ENCODE assay signal across 9 cellular contexts in genomic region chr1:182147136-182147815, GRCh38.
DNase-seq lines count a peak whose midpoint lies in the region; ATAC-seq and TF ChIP-seq lines count a peak whose summit lies in the region.
"Had no signal": no experiment of that assay in that cellular context is flagged by ENCODE, and none has a peak within 500 bp of the region (broad histone marks: within the 10 kb centered on the region; RNA-seq: fewer than 3 reads in every experiment).

No MANE protein-coding gene starts in this region.

- H3K36me3 Mint-ChIP-seq in type B pancreatic cell (no peaks in the 10 kb centered on the region), endothelial cell (ENCODE audit: low read depth, unreplicated experiment) (no peaks in the 10 kb centered on the region)
- H3K36me3 Mint-ChIP-seq in activated T-cell treated with anti-CD3 and anti-CD28 coated beads, Interleukin-2, amount 50 U/mL, for 24 hours (ENCODE audit: low read depth): no peaks in the 10 kb centered on the region

- H3K27ac Mint-ChIP-seq in type B pancreatic cell (no peak overlapping the region), endothelial cell (ENCODE audit: unreplicated experiment) (no peak overlapping the region)
- H3K27ac Mint-ChIP-seq in activated T-cell treated with anti-CD3 and anti-CD28 coated beads, Interleukin-2, amount 50 U/mL, for 24 hours: no peak overlapping the region
- H3K27ac Mint-ChIP-seq: activated T-cell treated with anti-CD3 and anti-CD28 coated beads, Interleukin-2, amount 50 U/mL, for 72 hours had no signal

- peak; percentile 94 for ATAC-seq in GM19025 (IDR thresholded peaks at IDR 0.05; ENCODE audit: low read depth, unreplicated experiment)
- ATAC-seq in HG02840 (IDR thresholded peaks at IDR 0.05; ENCODE audit: low FRiP score, unreplicated experiment): peak; percentile 81
- no peak for ATAC-seq in gastrocnemius medialis
- ATAC-seq: activated T-cell treated with anti-CD3 and anti-CD28 coated beads, Interleukin-2, amount 50 U/mL, for 72 hours had no signal

- no peaks in the 10 kb centered on the region for H3K9me3 Mint-ChIP-seq in type B pancreatic cell
- H3K9me3 Mint-ChIP-seq in activated T-cell treated with anti-CD3 and anti-CD28 coated beads, Interleukin-2, amount 50 U/mL, for 24 hours: no peaks in the 10 kb centered on the region
- no peaks in the 10 kb centered on the region for H3K9me3 Mint-ChIP-seq in endothelial cell (ENCODE audit: unreplicated experiment)
- H3K9me3 Mint-ChIP-seq: activated T-cell treated with anti-CD3 and anti-CD28 coated beads, Interleukin-2, amount 50 U/mL, for 72 hours had no signal

- H3K9me3 ChIP-seq in gastrocnemius medialis: no peaks in the 10 kb centered on the region

- peak; percentile 61 to 95 for DNase-seq in NOMO-1 (lab: John Stamatoyannopoulos, UW; ENCODE audit: unreplicated experiment in 2 of 2)
- DNase-seq in gastrocnemius medialis: no peak
- DNase-seq in type B pancreatic cell (ENCODE audit: extremely low spot score, unreplicated experiment): no peak
- DNase-seq in NCI-H524 treated with DMSO at 0.1 percent for 48 hours (lab: John Stamatoyannopoulos, UW): no peak
- no peak for DNase-seq in activated T-cell treated with anti-CD3 and anti-CD28 coated beads, Interleukin-2, amount 50 U/mL, for 24 hours
- DNase-seq in endothelial cell (ENCODE audit: low spot score): no peak
- DNase-seq: activated T-cell treated with anti-CD3 and anti-CD28 coated beads, Interleukin-2, amount 50 U/mL, for 72 hours had no signal

- intact Hi-C loops in gastrocnemius medialis (cut with DNase I; ENCODE audit: low total_unique reads): loop anchor here (10.0 kb wide), 1 partner anchor 458 kb away; the partner anchor contains the start of gene RGS16

- H3K27me3 Mint-ChIP-seq in type B pancreatic cell (no peaks in the 10 kb centered on the region), endothelial cell (ENCODE audit: unreplicated experiment) (peaks cover 3% of the 10 kb centered on the region)
- H3K27me3 Mint-ChIP-seq in activated T-cell treated with anti-CD3 and anti-CD28 coated beads, Interleukin-2, amount 50 U/mL, for 24 hours: peaks cover 3% of the 10 kb centered on the region

- TF ChIP-seq POLR2A in gastrocnemius medialis (IDR thresholded peaks at IDR 0.05): no peak

- in situ Hi-C loops in gastrocnemius medialis (cut with MboI; ENCODE audit: low sequenced_read_pairs in 4 of 4): loop anchor here in 3 of 4 donors (10.0 kb wide), 3 partner anchors 48 to 148 kb away; no protein-coding TSS in a partner anchor

- no peaks in the 10 kb centered on the region for H3K36me3 ChIP-seq in gastrocnemius medialis

- no peak overlapping the region for H3K4me3 ChIP-seq in gastrocnemius medialis

- H3K27me3 ChIP-seq in gastrocnemius medialis: no peaks in the 10 kb centered on the region

- H3K4me3 Mint-ChIP-seq in type B pancreatic cell (no peak overlapping the region), endothelial cell (ENCODE audit: unreplicated experiment) (no peak overlapping the region)
- no peak overlapping the region for H3K4me3 Mint-ChIP-seq in activated T-cell treated with anti-CD3 and anti-CD28 coated beads, Interleukin-2, amount 50 U/mL, for 24 hours
- H3K4me3 Mint-ChIP-seq: activated T-cell treated with anti-CD3 and anti-CD28 coated beads, Interleukin-2, amount 50 U/mL, for 72 hours had no signal

- TF ChIP-seq CTCF in gastrocnemius medialis (IDR thresholded peaks at IDR 0.05 in 4 of 5, conservative IDR thresholded peaks at IDR 0.05 in 1 of 5) (no peak), type B pancreatic cell (conservative IDR thresholded peaks at IDR 0.05) (no peak), endothelial cell (IDR thresholded peaks at IDR 0.05; ENCODE audit: unreplicated experiment) (no peak)

- peak overlapping the region in 3 of 4 donors; percentile 10 to 95 (median 94) for H3K27ac ChIP-seq in gastrocnemius medialis

- peaks cover 27 to 28% of the 10 kb centered on the region in 2 donors for H3K4me1 ChIP-seq in gastrocnemius medialis

- H3K4me1 Mint-ChIP-seq in type B pancreatic cell (ENCODE audit: unreplicated experiment) (peaks cover 34% of the 10 kb centered on the region), endothelial cell (ENCODE audit: unreplicated experiment) (peaks cover 16% of the 10 kb centered on the region)
- H3K4me1 Mint-ChIP-seq in activated T-cell treated with anti-CD3 and anti-CD28 coated beads, Interleukin-2, amount 50 U/mL, for 24 hours (ENCODE audit: low read depth): peaks cover 15% of the 10 kb centered on the region

Comparison
In these comparisons a context has a peak if more than half of its experiments do, and no peak if none do; other contexts are left out.
1. ATAC-seq: peak in GM19025 (single experiment) and HG02840 (single experiment); none in gastrocnemius medialis (0 of 2).
2. DNase-seq: peak in NOMO-1 (2 of 2); none in gastrocnemius medialis (0 of 2), type B pancreatic cell (single experiment), NCI-H524 treated with DMSO at 0.1 percent for 48 hours (single experiment), activated T-cell treated with anti-CD3 and anti-CD28 coated beads, Interleukin-2, amount 50 U/mL, for 24 hours (single experiment) and endothelial cell (single experiment).